ENCODE assay signal across 22 cellular contexts in genomic region chr1:217574265-217574949, GRCh38. TPM values are rescaled to one million over a fixed set of nuclear protein-coding genes. Genes with fewer than 3 reads are reported as not detected.
DNase-seq lines count a peak whose midpoint lies in the region; ATAC-seq, FAIRE-seq and TF ChIP-seq lines count a peak whose summit lies in the region.
"Had no signal": no experiment of that assay in that cellular context is flagged by ENCODE, and none has a peak within 500 bp of the region (broad histone marks: within the 10 kb centered on the region; RNA-seq: fewer than 3 reads in every experiment).

No MANE protein-coding gene starts in this region.

- POLR2A ChIA-PET in K562 (lab: Yijun Ruan, JAX): no interaction called here

- H2AFZ ChIP-seq in K562 (ENCODE audit: low read depth, low read length): no peak overlapping the region

- no peaks in the 10 kb centered on the region for H3K27me3 Mint-ChIP-seq in natural killer cell (ENCODE audit: low read depth in 2 of 2)

- no peak overlapping the region for H3K9ac ChIP-seq in K562 (ENCODE audit: insufficient read depth in 1 of 2, low read depth in 2 of 2, low read length in 2 of 2)
- H3K9ac ChIP-seq: BLaER1 treated with 17β-estradiol and CSF1 and Interleukin-3, amounts not matched to agents 10 nM and 100 nM had no signal

- no peak for TF ChIP-seq EP300 in K562 (IDR thresholded peaks at IDR 0.05; ENCODE audit: low read length)

- no peak for TF ChIP-seq POLR2A in K562 (conservative IDR thresholded peaks at IDR 0.05)
- TF ChIP-seq POLR2A in right lobe of liver (IDR thresholded peaks at IDR 0.05): no peak

- H3K4me1 ChIP-seq in K562 (replicated peaks in 1 of 2; ENCODE audit: control insufficient read depth in 2 of 2, insufficient read depth in 2 of 2, low read length in 2 of 2): no peaks in the 10 kb centered on the region
- peaks cover 0 to 5% (median 0%) of the 10 kb centered on the region in 4 donors for H3K4me1 ChIP-seq in right lobe of liver
- H3K4me1 ChIP-seq: BLaER1 treated with 17β-estradiol and CSF1 and Interleukin-3, amounts not matched to agents 10 nM and 100 nM had no signal

- no peaks in the 10 kb centered on the region for H3K36me3 ChIP-seq in K562 (ENCODE audit: control insufficient read depth, insufficient read depth, low read length)
- no peaks in the 10 kb centered on the region for H3K36me3 ChIP-seq in right lobe of liver
- H3K36me3 ChIP-seq: BLaER1 treated with 17β-estradiol and CSF1 and Interleukin-3, amounts not matched to agents 10 nM and 100 nM had no signal

- no peaks in the 10 kb centered on the region for H3K79me2 ChIP-seq in K562 (ENCODE audit: control insufficient read depth, insufficient read depth, low read length)

- DNase-seq in NCI-H748 (lab: John Stamatoyannopoulos, UW; ENCODE audit: unreplicated experiment) (peak; percentile 1), NCI-H748 treated with DMSO at 0.1 percent for 48 hours (lab: John Stamatoyannopoulos, UW) (no peak), K562 (ENCODE audit: extremely low read depth in 1 of 4, low spot score in 3 of 4) (no peak), right lobe of liver (no peak), natural killer cell (no peak), GM03348 (ENCODE audit: low spot score) (no peak), H4 (ENCODE audit: low spot score) (no peak)
- DNase-seq: 8988T; Calu3; CD8-positive, alpha-beta T cell; H9; HFFc6; KG1; NCI-H1092 treated with DMSO at 0.1 percent for 48 hours; NCI-H1436 treated with DMSO at 0.1 percent for 48 hours; NCI-H1930; NCI-H2227 treated with DMSO at 0.1 percent for 48 hours; NCI-H510A had no signal

- in situ Hi-C loops in K562 (cut with MboI): no loop called here

- no peaks in the 10 kb centered on the region for H3K4me1 Mint-ChIP-seq in natural killer cell
- H3K4me1 Mint-ChIP-seq: H9 had no signal

- BruUV-seq in K562 (replicated peaks; lab: Mats Ljungman, UMichigan): no TSS peak

- no peak for FAIRE-seq in K562 (lab: Jason Lieb, UNC)
- FAIRE-seq: RCC 7860 had no signal

- WGBS in K562 (ENCODE audit: insufficient coverage, low coverage, missing lambda C conversion rate): 5% methylated on average over 6 of the region's 6 CpGs
- WGBS in right lobe of liver (ENCODE audit: insufficient coverage, low coverage, low lambda C conversion rate, missing lambda C conversion rate): 73% methylated on average over 6 of the region's 6 CpGs

- H4K20me1 ChIP-seq in K562 (replicated peaks; ENCODE audit: control insufficient read depth, insufficient read depth, low read length): no peaks in the 10 kb centered on the region
- H4K20me1 ChIP-seq: BLaER1 treated with 17β-estradiol and CSF1 and Interleukin-3, amounts not matched to agents 10 nM and 100 nM had no signal

- H3K4me3 ChIP-seq in K562 (no peak overlapping the region), right lobe of liver (no peak overlapping the region)
- H3K4me3 ChIP-seq: BLaER1 treated with 17β-estradiol and CSF1 and Interleukin-3, amounts not matched to agents 10 nM and 100 nM had no signal

- no peak overlapping the region for H3K27ac ChIP-seq in K562 (ENCODE audit: extremely low read depth, low read depth, low read length)
- no peak overlapping the region for H3K27ac ChIP-seq in right lobe of liver
- H3K27ac ChIP-seq: BLaER1 treated with 17β-estradiol and CSF1 and Interleukin-3, amounts not matched to agents 10 nM and 100 nM had no signal

- H3K9me3 Mint-ChIP-seq in natural killer cell: no peaks in the 10 kb centered on the region
- H3K9me3 Mint-ChIP-seq: CD8-positive, alpha-beta T cell; H9; HFFc6 had no signal

- no peak for TF ChIP-seq CTCF in K562 (IDR thresholded peaks at IDR 0.05 in 2 of 3, conservative IDR thresholded peaks at IDR 0.05 in 1 of 3; ENCODE audit: insufficient read depth in 2 of 3, low read depth in 1 of 3, low read length in 3 of 3)
- TF ChIP-seq CTCF in right lobe of liver (IDR thresholded peaks at IDR 0.05): no peak
- TF ChIP-seq CTCF in natural killer cell (IDR thresholded peaks at IDR 0.05): no peak

- no peak overlapping the region for H3K4me2 ChIP-seq in K562 (ENCODE audit: insufficient read depth, low read length)
- H3K4me2 ChIP-seq: BLaER1 treated with 17β-estradiol and CSF1 and Interleukin-3, amounts not matched to agents 10 nM and 100 nM had no signal

- no peaks in the 10 kb centered on the region for H3K36me3 Mint-ChIP-seq in natural killer cell
- H3K36me3 Mint-ChIP-seq: CD8-positive, alpha-beta T cell had no signal

- H3K27me3 ChIP-seq in K562 (ENCODE audit: control insufficient read depth in 2 of 2, insufficient read depth in 2 of 2, low read length in 2 of 2): no peaks in the 10 kb centered on the region
- no peaks in the 10 kb centered on the region for H3K27me3 ChIP-seq in right lobe of liver
- H3K27me3 ChIP-seq: BLaER1 treated with 17β-estradiol and CSF1 and Interleukin-3, amounts not matched to agents 10 nM and 100 nM had no signal

- no peak overlapping the region for H3K4me3 Mint-ChIP-seq in natural killer cell
- H3K4me3 Mint-ChIP-seq: CD8-positive, alpha-beta T cell; H9; HFFc6 had no signal

- no peaks in the 10 kb centered on the region for H3K9me1 ChIP-seq in K562 (ENCODE audit: control insufficient read depth, insufficient read depth, low read length)

- ATAC-seq in K562: no peak
- ATAC-seq in right lobe of liver: peak in 3 of 4 donors; percentile 36 to 61 (median 50)
- no peak for ATAC-seq in natural killer cell
- no peak for ATAC-seq in GM19023 (IDR thresholded peaks at IDR 0.05; ENCODE audit: unreplicated experiment)
- ATAC-seq: CD8-positive, alpha-beta T cell had no signal

- intact Hi-C loops in K562 (cut with micrococcal nuclease) (no loop called here), right lobe of liver (cut with DNase I) (no loop called here), natural killer cell (cut with micrococcal nuclease) (no loop called here)

- H3K9me3 ChIP-seq in K562 (replicated peaks; ENCODE audit: control insufficient read depth, insufficient read depth, low read depth, low read length) (no peaks in the 10 kb centered on the region), right lobe of liver (no peaks in the 10 kb centered on the region)
- H3K9me3 ChIP-seq: BLaER1 treated with 17β-estradiol and CSF1 and Interleukin-3, amounts not matched to agents 10 nM and 100 nM had no signal

- CTCF ChIA-PET in K562 (lab: Yijun Ruan, JAX; ENCODE audit: low intra/inter-chr PET ratio): no interaction called here

- H3K27ac Mint-ChIP-seq in natural killer cell: no peak overlapping the region
- H3K27ac Mint-ChIP-seq: CD8-positive, alpha-beta T cell; H9; HFFc6 had no signal

- no peak for TF ChIP-seq RAD21 in K562 (CRISPR knock-in tag; conservative IDR thresholded peaks at IDR 0.05 in 1 of 2, IDR thresholded peaks at IDR 0.05 in 1 of 2)

TF ChIP-seq in K562, 482 proteins besides CTCF, POLR2A, EP300 and RAD21:
- TF ChIP-seq IFI16 (CRISPR knock-in tag; IDR thresholded peaks at IDR 0.05) (no peak), PCBP2 (IDR thresholded peaks at IDR 0.05; ENCODE audit: low read depth, low read length, poor library complexity, severe bottlenecking) (peak; percentile 15)

RNA-seq across cellular contexts. Expression of gene GPATCH2, which starts 56.5 kb away (rescaled TPM):
- total RNA-seq in K562 (2011; cell fraction: chromatin; rRNA removed; ENCODE audit: low replicate concordance): 0.56 and 1.6 TPM in 2 replicates
- total RNA-seq in K562 (2011; cell fraction: nucleolus; rRNA removed): 0.33 and 0.53 TPM in 2 replicates
- total RNA-seq in K562 (2011; cell fraction: nucleoplasm; rRNA removed): 1.2 and 1.6 TPM in 2 replicates
- total RNA-seq in K562 (2014; rRNA removed) (0.65 and 0.68 TPM in 2 replicates), K562 (2014; rRNA removed; fragmentation: Illumina TruSeq; extraction: Trizol) (0.69 and 0.93 TPM in 2 replicates), K562 (2015; rRNA removed; fragmentation: Illumina TruSeq; extraction: Trizol) (0.72 and 1.1 TPM in 2 replicates), K562 (2021) (0.55 and 0.67 TPM in 2 replicates), right lobe of liver (1 to 10 TPM; 3.3 to 6.6 (median 4.6) TPM), natural killer cell (10 to 100 TPM; 10.4 to 15.4 (median 11.7) TPM)
- polyA plus RNA-seq in K562 (2011; rRNA removed) (0.49 and 2.0 TPM in 2 replicates), K562 (2014; fragmentation: Illumina TruSeq; extraction: Trizol) (0.26 and 0.45 TPM in 2 replicates), K562 (2014; fragmentation: Nextera tagmentation; extraction: Ambion mirVana) (under 1 TPM; 0.38 to 0.39 TPM), K562 (2014; rRNA removed) (0.28 and 0.45 TPM in 2 replicates)
- polyA plus RNA-seq in K562 (2011; cell fraction: cytosol; rRNA removed): 0.24 and 0.34 TPM in 2 replicates
- polyA plus RNA-seq in K562 (2011; cell fraction: nucleus; rRNA removed): 0.63 and 0.90 TPM in 2 replicates
- polyA plus RNA-seq in K562 (2012): 0.44 and 0.48 TPM in 2 replicates
- polyA minus RNA-seq in K562 (2011; rRNA and poly(A)+ RNA removed): 1.4 and 4.7 TPM in 2 replicates
- polyA minus RNA-seq in K562 (2011; cell fraction: cytosol; rRNA and poly(A)+ RNA removed): 0.27 and 0.48 TPM in 2 replicates
- 2.0 and 3.0 TPM in 2 replicates for polyA minus RNA-seq in K562 (2011; cell fraction: nucleus; rRNA and poly(A)+ RNA removed)
- 9.9 and 10.5 TPM in 2 replicates for total RNA-seq in H4 (2014; rRNA removed; shearing (Covaris generic))

RNA-seq across cellular contexts. Expression of gene SPATA17, which starts 56.7 kb away (rescaled TPM):
- total RNA-seq in K562 (2011; cell fraction: chromatin; rRNA removed; ENCODE audit: low replicate concordance): not detected in 2 replicates
- total RNA-seq in K562 (2011; cell fraction: nucleolus; rRNA removed): not detected in 2 replicates
- total RNA-seq in K562 (2011; cell fraction: nucleoplasm; rRNA removed): not detected in 2 replicates
- total RNA-seq in K562 (2014; rRNA removed): not detected in 2 replicates
- not detected in 2 replicates for total RNA-seq in K562 (2014; rRNA removed; fragmentation: Illumina TruSeq; extraction: Trizol)
- not detected in 2 replicates for total RNA-seq in K562 (2015; rRNA removed; fragmentation: Illumina TruSeq; extraction: Trizol)
- total RNA-seq in K562 (2021): not detected in 2 replicates
- 0.11 TPM in 1 of 2 replicates, not detected in the other for polyA plus RNA-seq in K562 (2011; rRNA removed)
- 0.07 TPM in 1 of 2 replicates, not detected in the other for polyA plus RNA-seq in K562 (2011; cell fraction: cytosol; rRNA removed)
- polyA plus RNA-seq in K562 (2011; cell fraction: nucleus; rRNA removed): 0.18 TPM in 1 of 2 replicates, not detected in the other
- polyA plus RNA-seq in K562 (2012): 0.08 TPM in 1 of 2 replicates, not detected in the other
- polyA plus RNA-seq in K562 (2014; fragmentation: Illumina TruSeq; extraction: Trizol): not detected in 2 replicates
- under 1 TPM in 1 of 2 experiments, not detected in 1; 0.04 TPM for polyA plus RNA-seq in K562 (2014; fragmentation: Nextera tagmentation; extraction: Ambion mirVana)
- not detected in 2 replicates for polyA plus RNA-seq in K562 (2014; rRNA removed)
- not detected in 2 replicates for polyA minus RNA-seq in K562 (2011; rRNA and poly(A)+ RNA removed)
- not detected in 2 replicates for polyA minus RNA-seq in K562 (2011; cell fraction: cytosol; rRNA and poly(A)+ RNA removed)
- 0.33 TPM in 1 of 2 replicates, not detected in the other for polyA minus RNA-seq in K562 (2011; cell fraction: nucleus; rRNA and poly(A)+ RNA removed)
- total RNA-seq in right lobe of liver: under 1 TPM in 2 of 6 experiments, not detected in 4; 0.24 to 0.31 TPM
- not detected for total RNA-seq in natural killer cell
- 0.27 and 0.39 TPM in 2 replicates for total RNA-seq in H4 (2014; rRNA removed; shearing (Covaris generic))
- total RNA-seq: CD8-positive, alpha-beta T cell; OCI-LY7 had no signal

Comparison
In these comparisons a context has a peak if more than half of its experiments do, and no peak if none do; other contexts are left out.
1. ATAC-seq: peak in right lobe of liver (3 of 4); none in K562 (single experiment), natural killer cell (0 of 3) and GM19023 (single experiment).